In the genomic region with DNA sequence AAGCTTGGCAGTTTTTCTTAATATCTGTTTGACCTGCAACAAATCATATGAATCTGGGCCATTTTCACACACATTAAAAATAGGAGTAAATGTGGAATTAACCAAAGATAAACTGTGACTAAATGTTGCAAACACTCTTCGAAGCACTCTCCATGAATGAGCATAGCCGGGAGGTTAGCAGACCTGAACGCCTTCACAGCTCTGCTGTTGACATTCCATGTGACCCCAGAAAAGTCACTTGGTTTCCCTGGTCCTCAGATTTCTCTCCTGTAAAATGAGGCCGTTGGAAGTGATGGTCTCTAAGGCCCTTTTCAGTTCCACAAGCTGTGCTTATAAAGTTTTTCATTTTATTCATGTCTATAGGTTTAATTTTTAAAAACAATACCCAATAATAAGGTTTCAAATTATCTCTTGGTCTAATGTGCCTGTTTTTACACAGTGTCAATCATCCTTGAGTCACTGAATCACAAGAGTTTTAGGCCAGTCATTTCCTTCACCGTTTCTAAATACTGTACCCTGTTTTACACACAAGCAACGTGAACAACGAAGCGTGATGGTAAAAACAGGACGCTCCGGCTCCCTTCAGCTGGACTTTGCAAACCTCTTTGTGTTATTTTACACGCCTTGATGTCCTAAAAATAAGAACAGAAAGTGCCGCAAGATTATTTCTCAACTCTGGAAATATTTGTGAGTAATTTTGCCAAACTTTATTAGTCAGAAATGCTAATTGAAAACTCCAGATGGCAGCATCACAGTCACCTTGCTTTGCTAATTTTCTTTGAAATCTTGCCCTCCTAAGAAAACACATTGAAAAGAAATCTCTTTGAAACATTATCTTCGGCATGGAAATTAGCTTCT, we compare ENCODE assay signal across 10 cellular contexts. TPM values are rescaled to one million over a fixed set of nuclear protein-coding genes. Genes with fewer than 3 reads are reported as not detected.
DNase-seq lines count a peak whose midpoint lies in the region; ATAC-seq and TF ChIP-seq lines count a peak whose summit lies in the region.
"Had no signal": no experiment of that assay in that cellular context is flagged by ENCODE, and none has a peak within 500 bp of the region (broad histone marks: within the 10 kb centered on the region; RNA-seq: fewer than 3 reads in every experiment).

No MANE protein-coding gene starts in this region.

- DNase-seq in Daoy (ENCODE audit: low read depth) (peak; percentile 42), SK-MEL-5 (ENCODE audit: low read depth, low spot score) (peak; percentile 49), mesenchymal stem cell (peak; percentile 14), COR-L47 (lab: John Stamatoyannopoulos, UW) (no peak), mucosa of descending colon (no peak), NCI-H146 treated with DMSO at 0.1 percent for 48 hours (lab: John Stamatoyannopoulos, UW; ENCODE audit: unreplicated experiment) (no peak)
- no peak for DNase-seq in naive thymus-derived CD8-positive, alpha-beta T cell
- DNase-seq: activated CD4-positive, CD25-positive, alpha-beta regulatory T cell treated with anti-CD3 and anti-CD28 coated beads, Interleukin-2, amount 50 U/mL, for 72 hours; erythroblast had no signal

- no peak overlapping the region for H3K4ac ChIP-seq in mesenchymal stem cell (ENCODE audit: low read depth in 1 of 2, low read length in 2 of 2)

- no peak overlapping the region for H2AFZ ChIP-seq in mesenchymal stem cell (ENCODE audit: low read depth, low read length)

- no peak overlapping the region for H3K4me2 ChIP-seq in mesenchymal stem cell (ENCODE audit: low read length, poor library complexity, severe bottlenecking)

- no peak overlapping the region for H3K18ac ChIP-seq in mesenchymal stem cell (ENCODE audit: low read depth in 1 of 2, low read length in 2 of 2)

- no peak overlapping the region for H2AK5ac ChIP-seq in mesenchymal stem cell (ENCODE audit: low read length, severe bottlenecking)

- H3K27me3 Mint-ChIP-seq in naive thymus-derived CD8-positive, alpha-beta T cell: peaks cover 0 to 14% (median 3%) of the 10 kb centered on the region in 5 donors

- 93% methylated on average over 11 of the region's 13 CpGs for WGBS in mesenchymal stem cell

- POLR2A ChIA-PET in naive thymus-derived CD8-positive, alpha-beta T cell (lab: Charles Lee): no interaction called here

- H2BK120ac ChIP-seq in mesenchymal stem cell (ENCODE audit: low read depth, low read length): no peak overlapping the region

- H3K4me3 Mint-ChIP-seq in naive thymus-derived CD8-positive, alpha-beta T cell: no peak overlapping the region

- H3K14ac ChIP-seq in mesenchymal stem cell (ENCODE audit: low read length in 2 of 2): no peak overlapping the region

- H2BK5ac ChIP-seq in mesenchymal stem cell (ENCODE audit: low read depth, low read length, poor library complexity, severe bottlenecking): no peak overlapping the region

- in situ Hi-C loops in SK-MEL-5 (cut with HindIII; ENCODE audit: low pct_unique_long_range_greater_than_20kb, low sequenced_read_pairs): no loop called here

- intact Hi-C loops in mucosa of descending colon (cut with DNase I, micrococcal nuclease): no loop called here

- no peak overlapping the region for H3K27ac ChIP-seq in mesenchymal stem cell (ENCODE audit: low read length, poor library complexity, severe bottlenecking)

- no peaks in the 10 kb centered on the region for H3K9me3 Mint-ChIP-seq in naive thymus-derived CD8-positive, alpha-beta T cell

- TF ChIP-seq CTCF in mucosa of descending colon (IDR thresholded peaks at IDR 0.05): no peak

- ATAC-seq in GM21723 (IDR thresholded peaks at IDR 0.05; ENCODE audit: unreplicated experiment) (peak; percentile 32), mucosa of descending colon (no peak)
- no peak for ATAC-seq in naive thymus-derived CD8-positive, alpha-beta T cell

- no peaks in the 10 kb centered on the region for H3K9me3 ChIP-seq in mesenchymal stem cell (ENCODE audit: control insufficient read depth, low read length)
- no peaks in the 10 kb centered on the region for H3K9me3 ChIP-seq in mucosa of descending colon

- H3K4me1 Mint-ChIP-seq in naive thymus-derived CD8-positive, alpha-beta T cell: peaks cover 0 to 2% (median 0%) of the 10 kb centered on the region in 4 donors

- H2BK15ac ChIP-seq in mesenchymal stem cell (ENCODE audit: low read depth, poor library complexity, severe bottlenecking): no peak overlapping the region

- H3K36me3 Mint-ChIP-seq in naive thymus-derived CD8-positive, alpha-beta T cell: no peaks in the 10 kb centered on the region

- no peak overlapping the region for H3K4me3 ChIP-seq in mesenchymal stem cell (ENCODE audit: insufficient read depth in 1 of 2, low read depth in 1 of 2, low read length in 2 of 2)
- no peak overlapping the region for H3K4me3 ChIP-seq in mucosa of descending colon

- H3K36me3 ChIP-seq in mesenchymal stem cell (ENCODE audit: control insufficient read depth in 1 of 2, insufficient read depth in 2 of 2, low read depth in 1 of 2, low read length in 2 of 2) (no peaks in the 10 kb centered on the region), mucosa of descending colon (ENCODE audit: low read depth) (no peaks in the 10 kb centered on the region)

- H3K27me3 ChIP-seq in mesenchymal stem cell (ENCODE audit: control insufficient read depth in 1 of 2, insufficient read depth in 1 of 2, low read length in 2 of 2): no peaks in the 10 kb centered on the region

- H3K27ac Mint-ChIP-seq in naive thymus-derived CD8-positive, alpha-beta T cell: no peak overlapping the region

- peaks cover 6% of the 10 kb centered on the region for H3K4me1 ChIP-seq in mesenchymal stem cell (ENCODE audit: control insufficient read depth, insufficient read depth, low read depth, low read length)
- peaks cover 6% of the 10 kb centered on the region for H3K4me1 ChIP-seq in mucosa of descending colon (ENCODE audit: low read depth)

- H2BK12ac ChIP-seq in mesenchymal stem cell (ENCODE audit: low read length in 2 of 2): peak overlapping the region in 1 of 2 experiments; percentile 76

- no peaks in the 10 kb centered on the region for H3K79me1 ChIP-seq in mesenchymal stem cell (replicated peaks; ENCODE audit: low read length, poor library complexity, severe bottlenecking)

- no peak overlapping the region for H4K91ac ChIP-seq in mesenchymal stem cell (ENCODE audit: low read length)

- H3K9ac ChIP-seq in mesenchymal stem cell (ENCODE audit: low read length): peak overlapping the region; percentile 62

- H4K8ac ChIP-seq in mesenchymal stem cell (ENCODE audit: low read length): no peak overlapping the region

- no peak overlapping the region for H3K23ac ChIP-seq in mesenchymal stem cell (ENCODE audit: low read length in 2 of 2)

RNA-seq across cellular contexts. Expression of a gene that starts 38.6 kb away (rescaled TPM):
- 191 and 209 TPM in 2 replicates for total RNA-seq in Daoy (2014; rRNA removed; shearing (Covaris generic))
- total RNA-seq in SK-MEL-5 (2014; rRNA removed; shearing (Covaris generic)): 330 and 331 TPM in 2 replicates
- polyA plus RNA-seq in SK-MEL-5 (2015; cell fraction: cytosol; rRNA removed): 99.1 and 141 TPM in 2 replicates
- polyA plus RNA-seq in SK-MEL-5 (2015; cell fraction: nucleus; rRNA removed): 32.8 and 44.8 TPM in 2 replicates
- polyA plus RNA-seq in mesenchymal stem cell (2013, experiment 1 of 2): 0.19 TPM
- polyA plus RNA-seq in mesenchymal stem cell (2013, experiment 2 of 2): 0.38 TPM
- total RNA-seq in mucosa of descending colon: 10 to 100 TPM; 15.6 to 35.1 (median 31.0) TPM
- total RNA-seq in naive thymus-derived CD8-positive, alpha-beta T cell: not detected
- not detected for polyA plus RNA-seq in naive thymus-derived CD8-positive, alpha-beta T cell

Comparison
In these comparisons a context has a peak if more than half of its experiments do, and no peak if none do; other contexts are left out.
1. DNase-seq: peak in Daoy (single experiment), SK-MEL-5 (single experiment) and mesenchymal stem cell (single experiment); none in COR-L47 (single experiment), mucosa of descending colon (0 of 3), naive thymus-derived CD8-positive, alpha-beta T cell (0 of 10) and NCI-H146 treated with DMSO at 0.1 percent for 48 hours (single experiment).
2. RNA of a gene that starts 38.6 kb away (total RNA-seq): 330 to 331 TPM in SK-MEL-5, 191 to 209 TPM in Daoy and 15.6 to 35.1 TPM in mucosa of descending colon; not detected in naive thymus-derived CD8-positive, alpha-beta T cell; every median in the first group is over 10 times any median in the second.